In genomic region chr14:63641473-63642228, GRCh38 we compare ENCODE assay signal across 1 cellular context.
TF ChIP-seq lines count a peak whose summit lies in the region.

Gene WDR89 (minus strand): TSS chr14:63641871. CDS start chr14:63599942, 41,929 bp downstream.

TF ChIP-seq in HepG2, 621 proteins besides CTCF, POLR2A, EP300 and RAD21 (continued from another document):
- TF ChIP-seq CC2D1A (CRISPR knock-in tag; IDR thresholded peaks at IDR 0.05): peak; percentile 92; the same call in 1 of the 2 replicates
- peak; percentile 95 for TF ChIP-seq MXD1 (CRISPR knock-in tag; IDR thresholded peaks at IDR 0.05)
- peak; percentile 93 for TF ChIP-seq PHF21A (CRISPR knock-in tag; IDR thresholded peaks at IDR 0.05)
- no peak for TF ChIP-seq NFE2 (CRISPR knock-in tag; IDR thresholded peaks at IDR 0.05)
- peak; percentile 64; the same call in 1 of the 2 replicates for TF ChIP-seq ZNF710 (CRISPR knock-in tag; IDR thresholded peaks at IDR 0.05; ENCODE audit: borderline replicate concordance)
- no peak for TF ChIP-seq ZNF343 (CRISPR knock-in tag; IDR thresholded peaks at IDR 0.05)
- TF ChIP-seq ETS1 (CRISPR knock-in tag; IDR thresholded peaks at IDR 0.05): no peak
- TF ChIP-seq CREB1 (IDR thresholded peaks at IDR 0.05): peak; percentile 82
- TF ChIP-seq CREB1 (CRISPR knock-in tag; IDR thresholded peaks at IDR 0.05): peak; percentile 93; the same call in 1 of the 2 replicates
- peak; percentile 92 for TF ChIP-seq KLF12 (CRISPR knock-in tag; IDR thresholded peaks at IDR 0.05; ENCODE audit: borderline replicate concordance)
- no peak for TF ChIP-seq ATM (IDR thresholded peaks at IDR 0.05; ENCODE audit: borderline replicate concordance)
- no peak for TF ChIP-seq RARG (CRISPR knock-in tag; IDR thresholded peaks at IDR 0.05; ENCODE audit: low read depth)
- TF ChIP-seq DZIP1 (CRISPR knock-in tag; IDR thresholded peaks at IDR 0.05): peak; percentile 96
- TF ChIP-seq USF2 (IDR thresholded peaks at IDR 0.05; ENCODE audit: low read depth, low read length): peak; percentile 44; the same call in 1 of the 2 replicates
- peak; percentile 72; the same call in 1 of the 2 replicates for TF ChIP-seq USF2 (CRISPR knock-in tag; IDR thresholded peaks at IDR 0.05; ENCODE audit: borderline replicate concordance)
- peak; percentile 77; the same call in 1 of the 2 replicates for TF ChIP-seq GLI4 (CRISPR knock-in tag; IDR thresholded peaks at IDR 0.05; ENCODE audit: borderline replicate concordance)
- TF ChIP-seq ZBTB34 (CRISPR knock-in tag; IDR thresholded peaks at IDR 0.05): no peak; the same call in 1 of the 2 replicates
- TF ChIP-seq RFX1 (IDR thresholded peaks at IDR 0.05): no peak
- peak; percentile 79; the same call in 1 of the 2 replicates for TF ChIP-seq EEA1 (CRISPR knock-in tag; IDR thresholded peaks at IDR 0.05; ENCODE audit: borderline replicate concordance)
- no peak; the same call in 1 of the 2 replicates for TF ChIP-seq MAF1 (CRISPR knock-in tag; IDR thresholded peaks at IDR 0.05; ENCODE audit: borderline replicate concordance)
- TF ChIP-seq MTA3 (CRISPR knock-in tag; IDR thresholded peaks at IDR 0.05): no peak
- peak; percentile 95 for TF ChIP-seq NFAT5 (CRISPR knock-in tag; IDR thresholded peaks at IDR 0.05)
- TF ChIP-seq ZNF451 (CRISPR knock-in tag; IDR thresholded peaks at IDR 0.05): peak; percentile 91; the same call in 1 of the 2 replicates
- TF ChIP-seq ADNP (CRISPR knock-in tag; IDR thresholded peaks at IDR 0.05): no peak
- TF ChIP-seq BRF2 (CRISPR knock-in tag; IDR thresholded peaks at IDR 0.05): peak; percentile 62; the same call in 1 of the 2 replicates
- TF ChIP-seq U2AF1 (optimal IDR thresholded peaks at IDR 0.05; ENCODE audit: low read depth, low read length): no peak
- TF ChIP-seq JUNB (CRISPR knock-in tag; IDR thresholded peaks at IDR 0.05; ENCODE audit: borderline replicate concordance): no peak
- TF ChIP-seq ZNF496 (CRISPR knock-in tag; IDR thresholded peaks at IDR 0.05; ENCODE audit: insufficient replicate concordance): no peak
TF ChIP-seq in HepG2: peak in this region for 379.
